ENCODE assay signal across 9 cellular contexts in the genomic region with DNA sequence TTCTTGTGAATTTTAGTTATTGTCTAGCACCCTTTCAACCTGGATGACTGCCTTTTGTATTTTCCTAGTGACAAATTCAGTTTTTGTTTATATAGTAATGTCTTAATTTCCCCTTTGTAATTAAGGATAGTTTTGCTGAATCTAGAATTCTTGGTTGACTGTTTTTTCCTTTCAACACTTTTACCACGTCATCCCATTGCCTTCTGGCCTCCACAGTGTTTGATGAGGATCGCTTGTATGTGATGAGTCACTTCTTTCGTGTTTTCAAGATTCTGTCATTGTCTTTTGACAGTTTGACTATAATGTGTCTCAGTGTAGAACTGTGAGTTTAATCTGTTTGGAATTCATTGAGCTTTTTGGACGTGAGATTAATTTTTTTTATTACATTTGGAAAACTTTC. TPM values are rescaled to one million over a fixed set of nuclear protein-coding genes. Genes with fewer than 3 reads are reported as not detected.
DNase-seq lines count a peak whose midpoint lies in the region; ATAC-seq and TF ChIP-seq lines count a peak whose summit lies in the region.
"Had no signal": no experiment of that assay in that cellular context is flagged by ENCODE, and none has a peak within 500 bp of the region (broad histone marks: within the 10 kb centered on the region; RNA-seq: fewer than 3 reads in every experiment).

No MANE protein-coding gene starts in this region.

- H2BK120ac ChIP-seq in mesenchymal stem cell (ENCODE audit: low read depth, low read length) = no peak overlapping the region

- H3K14ac ChIP-seq in mesenchymal stem cell (ENCODE audit: low read length in 2 of 2) = no peak overlapping the region

- no peak overlapping the region for H2BK5ac ChIP-seq in mesenchymal stem cell (ENCODE audit: low read depth, low read length, poor library complexity, severe bottlenecking)

- H3K18ac ChIP-seq in mesenchymal stem cell (ENCODE audit: low read depth in 1 of 2, low read length in 2 of 2) = no peak overlapping the region

- H3K4me3 Mint-ChIP-seq in effector memory CD8-positive, alpha-beta T cell = peak overlapping the region in 1 of 2 donors; percentile 30

- H3K36me3 ChIP-seq in Karpas-422 (ENCODE audit: insufficient read depth, low read length) = no peaks in the 10 kb centered on the region
- no peaks in the 10 kb centered on the region for H3K36me3 ChIP-seq in mesenchymal stem cell (ENCODE audit: control insufficient read depth in 1 of 2, insufficient read depth in 2 of 2, low read depth in 1 of 2, low read length in 2 of 2)
- H3K36me3 ChIP-seq in mucosa of descending colon (ENCODE audit: low read depth) = no peaks in the 10 kb centered on the region
- H3K36me3 ChIP-seq: heart left ventricle, Peyer's patch had no signal

- H3K23ac ChIP-seq in mesenchymal stem cell (ENCODE audit: low read length in 2 of 2) = no peak overlapping the region

- no peak overlapping the region for H2AFZ ChIP-seq in Karpas-422 (ENCODE audit: low read length)
- no peak overlapping the region for H2AFZ ChIP-seq in mesenchymal stem cell (ENCODE audit: low read depth, low read length)

- H3K4me2 ChIP-seq in Karpas-422 (ENCODE audit: low read depth, low read length, poor library complexity, severe bottlenecking) (peak overlapping the region; percentile 72), mesenchymal stem cell (ENCODE audit: low read length, poor library complexity, severe bottlenecking) (no peak overlapping the region)

- no peaks in the 10 kb centered on the region for H3K27me3 Mint-ChIP-seq in effector memory CD8-positive, alpha-beta T cell

- H3K9me3 ChIP-seq in Karpas-422 (ENCODE audit: low read length) (no peaks in the 10 kb centered on the region), mesenchymal stem cell (ENCODE audit: control insufficient read depth, low read length) (peaks cover 7% of the 10 kb centered on the region), mucosa of descending colon (no peaks in the 10 kb centered on the region)
- H3K9me3 ChIP-seq: Peyer's patch had no signal

- peak overlapping the region; percentile 9 to 69 for H3K27ac Mint-ChIP-seq in activated naive CD4-positive, alpha-beta T cell treated with anti-CD3 and anti-CD28 coated beads, Interleukin-2, amount 50 U/mL, for 72 hours
- peak overlapping the region in 1 of 2 donors; percentile 87 for H3K27ac Mint-ChIP-seq in effector memory CD8-positive, alpha-beta T cell

- H3K27ac ChIP-seq in Karpas-422 (ENCODE audit: low read length) = peak overlapping the region; percentile 88; the same call in 1 of the 2 replicates
- H3K27ac ChIP-seq in mesenchymal stem cell (ENCODE audit: low read length, poor library complexity, severe bottlenecking) = no peak overlapping the region

- H2AK5ac ChIP-seq in mesenchymal stem cell (ENCODE audit: low read length, severe bottlenecking) = no peak overlapping the region

- WGBS in mesenchymal stem cell = 0% methylated on average over 1 of the region's 4 CpGs

- peaks cover 41% of the 10 kb centered on the region for H4K20me1 ChIP-seq in Karpas-422 (ENCODE audit: insufficient read depth, low read depth, low read length)

- H2BK12ac ChIP-seq in mesenchymal stem cell (ENCODE audit: low read length in 2 of 2) = no peak overlapping the region

- no peaks in the 10 kb centered on the region for H3K9me2 ChIP-seq in Karpas-422 (replicated peaks; ENCODE audit: insufficient read depth, low read length)

- H3K27me3 ChIP-seq in Karpas-422 (ENCODE audit: low read length) = no peaks in the 10 kb centered on the region
- no peaks in the 10 kb centered on the region for H3K27me3 ChIP-seq in mesenchymal stem cell (ENCODE audit: control insufficient read depth in 1 of 2, insufficient read depth in 1 of 2, low read length in 2 of 2)
- H3K27me3 ChIP-seq: heart left ventricle, Peyer's patch had no signal

- H3K4me3 ChIP-seq in Karpas-422 (ENCODE audit: low read length) = no peak overlapping the region; the same call in 1 of the 2 replicates
- no peak overlapping the region for H3K4me3 ChIP-seq in mesenchymal stem cell (ENCODE audit: insufficient read depth in 1 of 2, low read depth in 1 of 2, low read length in 2 of 2)
- H3K4me3 ChIP-seq in mucosa of descending colon = no peak overlapping the region
- H3K4me3 ChIP-seq: heart left ventricle, Peyer's patch had no signal

- no peak for TF ChIP-seq CTCF in mucosa of descending colon (IDR thresholded peaks at IDR 0.05)

- peak; percentile 88 to 94 for ATAC-seq in activated naive CD4-positive, alpha-beta T cell treated with anti-CD3 and anti-CD28 coated beads, Interleukin-2, amount 50 U/mL, for 72 hours
- ATAC-seq in effector memory CD8-positive, alpha-beta T cell (replicated peaks) = no peak
- ATAC-seq in mucosa of descending colon = no peak
- ATAC-seq: heart left ventricle had no signal

- no peaks in the 10 kb centered on the region for H3K79me1 ChIP-seq in mesenchymal stem cell (replicated peaks; ENCODE audit: low read length, poor library complexity, severe bottlenecking)

- H3K9ac ChIP-seq in Karpas-422 (ENCODE audit: low read length) (peak overlapping the region; percentile 22; the same call in 1 of the 2 replicates), mesenchymal stem cell (ENCODE audit: low read length) (no peak overlapping the region)

- peaks cover 100% of the 10 kb centered on the region for H3K79me2 ChIP-seq in Karpas-422 (ENCODE audit: low read length)

- H3K4me1 ChIP-seq in Karpas-422 (ENCODE audit: low read length) (peaks cover 80% of the 10 kb centered on the region), mesenchymal stem cell (ENCODE audit: control insufficient read depth, insufficient read depth, low read depth, low read length) (no peaks in the 10 kb centered on the region), mucosa of descending colon (ENCODE audit: low read depth) (peaks cover 2% of the 10 kb centered on the region)
- H3K4me1 ChIP-seq: Peyer's patch had no signal

- H2BK15ac ChIP-seq in mesenchymal stem cell (ENCODE audit: low read depth, poor library complexity, severe bottlenecking) = no peak overlapping the region

- H4K8ac ChIP-seq in mesenchymal stem cell (ENCODE audit: low read length) = no peak overlapping the region

- H4K91ac ChIP-seq in mesenchymal stem cell (ENCODE audit: low read length) = no peak overlapping the region

- DNase-seq in EH (ENCODE audit: low read depth) (peak; percentile 88), Karpas-422 (no peak), mesenchymal stem cell (peak; percentile 73), SK-N-DZ (ENCODE audit: low spot score) (no peak), mucosa of descending colon (no peak)
- no peak for DNase-seq in activated naive CD4-positive, alpha-beta T cell treated with anti-CD3 and anti-CD28 coated beads, Interleukin-2, amount 50 U/mL, for 72 hours (ENCODE audit: low spot score in 2 of 2)
- DNase-seq in effector memory CD8-positive, alpha-beta T cell = no peak
- DNase-seq: heart left ventricle, Peyer's patch had no signal

- peaks cover 0 to 14% of the 10 kb centered on the region in 2 donors for H3K36me3 Mint-ChIP-seq in activated naive CD4-positive, alpha-beta T cell treated with anti-CD3 and anti-CD28 coated beads, Interleukin-2, amount 50 U/mL, for 72 hours
- peaks cover 13% of the 10 kb centered on the region for H3K36me3 Mint-ChIP-seq in effector memory CD8-positive, alpha-beta T cell (ENCODE audit: insufficient read depth)

- H3K9me3 Mint-ChIP-seq in activated naive CD4-positive, alpha-beta T cell treated with anti-CD3 and anti-CD28 coated beads, Interleukin-2, amount 50 U/mL, for 72 hours = no peaks in the 10 kb centered on the region
- H3K9me3 Mint-ChIP-seq in effector memory CD8-positive, alpha-beta T cell = no peaks in the 10 kb centered on the region

- H3K4ac ChIP-seq in mesenchymal stem cell (ENCODE audit: low read depth in 1 of 2, low read length in 2 of 2) = no peak overlapping the region

- peaks cover 36 to 62% of the 10 kb centered on the region in 2 donors for H3K4me1 Mint-ChIP-seq in effector memory CD8-positive, alpha-beta T cell (ENCODE audit: low read depth in 2 of 2)

- intact Hi-C loops in mucosa of descending colon (cut with DNase I, micrococcal nuclease) = no loop called here

RNA-seq across cellular contexts. Expression of a gene that starts 30.1 kb away (rescaled TPM):
- 28.3 and 48.2 TPM in 2 replicates for total RNA-seq in Karpas-422 (2014; rRNA removed; shearing (Covaris generic); ENCODE audit: low replicate concordance)
- total RNA-seq in activated naive CD4-positive, alpha-beta T cell treated with anti-CD3 and anti-CD28 coated beads, Interleukin-2, amount 50 U/mL, for 72 hours = 10 to 100 TPM; 20.1 to 24.8 TPM
- 9.5 TPM for polyA plus RNA-seq in mesenchymal stem cell (2013, experiment 1 of 2)
- polyA plus RNA-seq in mesenchymal stem cell (2013, experiment 2 of 2) = 9.5 TPM
- 14.5 and 17.6 TPM in 2 replicates for polyA plus RNA-seq in SK-N-DZ (2014; cell fraction: cytosol; rRNA removed)
- polyA plus RNA-seq in SK-N-DZ (2014; cell fraction: nucleus; rRNA removed) = 21.5 and 29.7 TPM in 2 replicates
- total RNA-seq in mucosa of descending colon = 10 to 100 TPM; 24.0 to 41.5 (median 36.5) TPM

RNA-seq across cellular contexts. Expression of a gene that starts 59.3 kb away (rescaled TPM):
- total RNA-seq in Karpas-422 (2014; rRNA removed; shearing (Covaris generic); ENCODE audit: low replicate concordance) = not detected in 2 replicates
- not detected for total RNA-seq in activated naive CD4-positive, alpha-beta T cell treated with anti-CD3 and anti-CD28 coated beads, Interleukin-2, amount 50 U/mL, for 72 hours
- polyA plus RNA-seq in mesenchymal stem cell (2013, experiment 1 of 2) = not detected
- not detected for polyA plus RNA-seq in mesenchymal stem cell (2013, experiment 2 of 2)
- not detected in 2 replicates for polyA plus RNA-seq in SK-N-DZ (2014; cell fraction: cytosol; rRNA removed)
- polyA plus RNA-seq in SK-N-DZ (2014; cell fraction: nucleus; rRNA removed) = not detected in 2 replicates
- total RNA-seq in mucosa of descending colon = not detected
- total RNA-seq: heart left ventricle, Peyer's patch had no signal
- polyA plus RNA-seq: heart left ventricle had no signal

Comparison
In these comparisons a context has a peak if more than half of its experiments do, and no peak if none do; other contexts are left out.
1. DNase-seq: peak in EH (single experiment) and mesenchymal stem cell (single experiment); none in Karpas-422 (single experiment), activated naive CD4-positive, alpha-beta T cell treated with anti-CD3 and anti-CD28 coated beads, Interleukin-2, amount 50 U/mL, for 72 hours (0 of 2), SK-N-DZ (single experiment), effector memory CD8-positive, alpha-beta T cell (0 of 3) and mucosa of descending colon (0 of 3).
2. ATAC-seq: peak in activated naive CD4-positive, alpha-beta T cell treated with anti-CD3 and anti-CD28 coated beads, Interleukin-2, amount 50 U/mL, for 72 hours (2 of 2); none in effector memory CD8-positive, alpha-beta T cell (single experiment) and mucosa of descending colon (single experiment).